15 cellular contexts compared by ENCODE assay signal in the genomic region with DNA sequence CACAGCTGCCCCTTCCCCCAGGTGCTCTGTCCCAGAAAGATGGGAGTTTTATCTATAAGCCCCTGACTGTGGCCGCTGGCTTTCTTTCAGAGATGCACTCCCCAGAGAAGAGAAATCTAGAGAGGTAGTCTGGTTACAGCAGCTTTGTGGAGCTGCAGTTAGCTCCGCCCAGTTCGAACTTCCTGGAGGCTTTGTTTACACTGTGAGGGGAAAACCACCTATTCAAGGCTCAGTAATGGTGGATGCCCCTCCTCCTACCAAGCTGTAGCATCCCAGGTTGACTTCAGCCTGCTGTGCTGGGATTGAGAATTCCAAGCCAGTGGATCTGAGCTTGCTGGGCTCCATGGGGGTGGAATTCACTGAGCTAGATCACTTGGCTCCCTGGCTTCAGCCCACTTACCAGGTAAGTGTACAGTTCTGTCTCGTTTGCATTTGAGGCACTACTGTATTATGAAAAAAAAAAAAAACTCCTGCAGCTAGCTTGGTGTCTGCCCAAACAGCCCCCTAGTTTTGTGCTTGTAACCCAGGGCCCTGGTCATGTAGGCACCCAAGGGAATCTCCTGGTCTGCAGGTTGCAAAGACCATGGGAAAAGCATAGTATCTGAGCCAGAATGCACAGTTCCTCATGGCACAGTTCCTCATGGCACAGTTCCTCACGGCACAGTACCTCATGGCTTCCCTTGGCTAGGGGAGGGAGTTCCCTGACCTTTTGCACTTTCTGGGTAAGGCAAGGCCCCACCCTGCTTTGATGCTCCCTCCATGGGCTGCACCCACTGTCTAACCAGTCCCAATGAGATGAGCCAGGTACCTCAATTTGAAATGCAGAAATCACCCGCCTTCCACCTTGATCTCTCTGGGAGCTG.
DNase-seq lines count a peak whose midpoint lies in the region; ATAC-seq and TF ChIP-seq lines count a peak whose summit lies in the region.
"Had no signal": no experiment of that assay in that cellular context is flagged by ENCODE, and none has a peak within 500 bp of the region (broad histone marks: within the 10 kb centered on the region; RNA-seq: fewer than 3 reads in every experiment).

No MANE protein-coding gene starts in this region.

- DNase-seq in GM12865 (ENCODE audit: low read depth) (peak; percentile 40), hepatocyte (ENCODE audit: low spot score) (peak; percentile 9), DMS 273 (lab: John Stamatoyannopoulos, UW; ENCODE audit: unreplicated experiment) (no peak), esophagus muscularis mucosa (ENCODE audit: extremely low spot score) (no peak), upper lobe of right lung (no peak)
- DNase-seq: activated naive CD4-positive, alpha-beta T cell treated with anti-CD3 and anti-CD28 coated beads, Interleukin-2, amount 50 U/mL, for 16 hours; NCI-H1930; PC-3 had no signal

- H3K4me3 ChIP-seq in GM12865 (ENCODE audit: low read depth, low read length): no peak overlapping the region
- no peak overlapping the region for H3K4me3 ChIP-seq in hepatocyte
- H3K4me3 ChIP-seq in esophagus muscularis mucosa: no peak overlapping the region
- H3K4me3 ChIP-seq in upper lobe of right lung: no peak overlapping the region
- H3K4me3 ChIP-seq: cardiac muscle cell, K562, skin epidermis had no signal

- no peaks in the 10 kb centered on the region for H3K79me2 ChIP-seq in hepatocyte

- H3K4me1 ChIP-seq in hepatocyte (ENCODE audit: insufficient read depth) (no peaks in the 10 kb centered on the region), esophagus muscularis mucosa (no peaks in the 10 kb centered on the region), upper lobe of right lung (no peaks in the 10 kb centered on the region)

- no peak for TF ChIP-seq POLR2A in esophagus muscularis mucosa (IDR thresholded peaks at IDR 0.05; ENCODE audit: low read depth)

- intact Hi-C loops in esophagus muscularis mucosa (cut with DNase I): no loop called here
- intact Hi-C loops in upper lobe of right lung (cut with DNase I): no loop called here

- no peak overlapping the region for H2AFZ ChIP-seq in hepatocyte

- H3K27me3 ChIP-seq in hepatocyte: no peaks in the 10 kb centered on the region
- H3K27me3 ChIP-seq in esophagus muscularis mucosa: no peaks in the 10 kb centered on the region
- no peaks in the 10 kb centered on the region for H3K27me3 ChIP-seq in upper lobe of right lung
- H3K27me3 ChIP-seq: cardiac muscle cell had no signal

- no peaks in the 10 kb centered on the region for H4K20me1 ChIP-seq in hepatocyte (ENCODE audit: insufficient read depth, poor library complexity, severe bottlenecking)

- H3K9me2 ChIP-seq in hepatocyte (replicated peaks; ENCODE audit: insufficient read depth): no peaks in the 10 kb centered on the region

- peak; percentile 77 for ATAC-seq in GM19043 (IDR thresholded peaks at IDR 0.05; ENCODE audit: low read depth, unreplicated experiment)
- peak; percentile 62 for ATAC-seq in HG03378 (IDR thresholded peaks at IDR 0.05; ENCODE audit: unreplicated experiment)
- no peak for ATAC-seq in upper lobe of right lung
- ATAC-seq in HG03280 (IDR thresholded peaks at IDR 0.05; ENCODE audit: unreplicated experiment): no peak
- ATAC-seq: K562, PC-3 had no signal

- no peak overlapping the region for H3K27ac ChIP-seq in hepatocyte
- no peak overlapping the region for H3K27ac ChIP-seq in esophagus muscularis mucosa (replicated peaks in 1 of 4)
- no peak overlapping the region for H3K27ac ChIP-seq in upper lobe of right lung
- H3K27ac ChIP-seq: cardiac muscle cell, epithelial cell of prostate, skin epidermis had no signal

- H3K9me3 ChIP-seq in hepatocyte (ENCODE audit: low read depth) (no peaks in the 10 kb centered on the region), esophagus muscularis mucosa (no peaks in the 10 kb centered on the region), upper lobe of right lung (no peaks in the 10 kb centered on the region)

- TF ChIP-seq CTCF in GM12865 (IDR thresholded peaks at IDR 0.05; ENCODE audit: insufficient read depth, low read depth, low read length, missing control alignments) (no peak), hepatocyte (IDR thresholded peaks at IDR 0.05; ENCODE audit: poor library complexity) (no peak), esophagus muscularis mucosa (IDR thresholded peaks at IDR 0.05) (no peak), upper lobe of right lung (IDR thresholded peaks at IDR 0.05) (no peak)

- H3K4me2 ChIP-seq in hepatocyte: no peak overlapping the region

- no peak for TF ChIP-seq EP300 in esophagus muscularis mucosa (IDR thresholded peaks at IDR 0.05)

- 83% methylated on average over 6 of the region's 6 CpGs for WGBS in hepatocyte (ENCODE audit: low lambda C conversion rate, missing lambda C conversion rate)
- 86% methylated on average over 6 of the region's 6 CpGs for WGBS in esophagus muscularis mucosa

- no peaks in the 10 kb centered on the region for H3K36me3 ChIP-seq in hepatocyte (replicated peaks; ENCODE audit: insufficient read depth, low read depth)
- H3K36me3 ChIP-seq in esophagus muscularis mucosa: no peaks in the 10 kb centered on the region
- H3K36me3 ChIP-seq in upper lobe of right lung: no peaks in the 10 kb centered on the region
- H3K36me3 ChIP-seq: cardiac muscle cell had no signal

Comparison
In these comparisons a context has a peak if more than half of its experiments do, and no peak if none do; other contexts are left out.
1. DNase-seq: peak in GM12865 (single experiment) and hepatocyte (single experiment); none in DMS 273 (single experiment), esophagus muscularis mucosa (single experiment) and upper lobe of right lung (single experiment).
2. ATAC-seq: peak in GM19043 (single experiment) and HG03378 (single experiment); none in upper lobe of right lung (single experiment) and HG03280 (single experiment).